3 cellular contexts compared by ENCODE assay signal in genomic region chr3:171007316-171007715, GRCh38.
TF ChIP-seq lines count a peak whose summit lies in the region.

No MANE protein-coding gene starts in this region.

TF ChIP-seq in HepG2, 621 proteins besides CTCF, POLR2A, EP300 and RAD21 (continues in another document):
- no peak for TF ChIP-seq HES4 (CRISPR knock-in tag; IDR thresholded peaks at IDR 0.05; ENCODE audit: borderline replicate concordance)
- TF ChIP-seq ZNF747 (CRISPR knock-in tag; IDR thresholded peaks at IDR 0.05; ENCODE audit: borderline replicate concordance), result no peak
- no peak for TF ChIP-seq ZFY (CRISPR knock-in tag; IDR thresholded peaks at IDR 0.05)
- TF ChIP-seq DMAP1 (CRISPR knock-in tag; IDR thresholded peaks at IDR 0.05), result no peak
- TF ChIP-seq ATF7 (IDR thresholded peaks at IDR 0.05), result peak; percentile 70
- TF ChIP-seq ATF7 (CRISPR knock-in tag; IDR thresholded peaks at IDR 0.05), result no peak
- no peak for TF ChIP-seq PLRG1 (conservative IDR thresholded peaks at IDR 0.05)
- peak; percentile 53 to 77 for TF ChIP-seq MAFK (conservative IDR thresholded peaks at IDR 0.05 in 1 of 2, IDR thresholded peaks at IDR 0.05 in 1 of 2; ENCODE audit: low read length in 2 of 2)
- no peak for TF ChIP-seq HOXA5 (CRISPR knock-in tag; IDR thresholded peaks at IDR 0.05)
- no peak for TF ChIP-seq GRHL1 (CRISPR knock-in tag; conservative IDR thresholded peaks at IDR 0.05)
- no peak for TF ChIP-seq ZFYVE20 (CRISPR knock-in tag; IDR thresholded peaks at IDR 0.05; ENCODE audit: borderline replicate concordance, low read depth)
- TF ChIP-seq ZNF615 (CRISPR knock-in tag; IDR thresholded peaks at IDR 0.05; ENCODE audit: borderline replicate concordance), result no peak
- no peak for TF ChIP-seq ZNF143 (CRISPR knock-in tag; IDR thresholded peaks at IDR 0.05)
- no peak for TF ChIP-seq ATF7-NPFF (CRISPR knock-in tag; IDR thresholded peaks at IDR 0.05; ENCODE audit: low read depth)
- no peak for TF ChIP-seq NR2C2 (CRISPR knock-in tag; IDR thresholded peaks at IDR 0.05; ENCODE audit: borderline replicate concordance)
- no peak for TF ChIP-seq ZBTB21 (CRISPR knock-in tag; IDR thresholded peaks at IDR 0.05)
- TF ChIP-seq ZBTB10 (CRISPR knock-in tag; IDR thresholded peaks at IDR 0.05; ENCODE audit: borderline replicate concordance), result no peak
- TF ChIP-seq NFE2L2 (IDR thresholded peaks at IDR 0.05; ENCODE audit: low read length), result peak; percentile 62; the same call in 1 of the 2 replicates
- peak; percentile 64; the same call in 1 of the 2 replicates for TF ChIP-seq MAFF (IDR thresholded peaks at IDR 0.05; ENCODE audit: low read depth, low read length)
- TF ChIP-seq JUND (CRISPR knock-in tag; IDR thresholded peaks at IDR 0.05), result no peak

TF ChIP-seq in HEK293, 187 proteins besides CTCF, POLR2A, EP300 and RAD21:
- TF ChIP-seq ZNF792 (tag by site-specific recombination; IDR thresholded peaks at IDR 0.05) (no peak), ATF2 (tag by site-specific recombination; IDR thresholded peaks at IDR 0.05; ENCODE audit: low read depth) (peak; percentile 76), ZNF768 (tag by site-specific recombination; IDR thresholded peaks at IDR 0.05) (no peak)
TF ChIP-seq in HEK293: peak in this region for 1.

TF ChIP-seq in GM12878, 131 proteins besides CTCF, POLR2A, EP300 and RAD21:
- TF ChIP-seq MLLT1 (IDR thresholded peaks at IDR 0.05) (no peak), RUNX3 (IDR thresholded peaks at IDR 0.05; ENCODE audit: low read length) (no peak), EED (IDR thresholded peaks at IDR 0.05; ENCODE audit: low read depth) (no peak), STAT1 (conservative IDR thresholded peaks at IDR 0.05) (no peak), CEBPB (IDR thresholded peaks at IDR 0.05; ENCODE audit: borderline replicate concordance in 1 of 2, low read depth in 2 of 2, low read length in 2 of 2) (no peak), TARDBP (IDR thresholded peaks at IDR 0.05; ENCODE audit: borderline replicate concordance) (no peak), FOS (IDR thresholded peaks at IDR 0.05; ENCODE audit: borderline replicate concordance, extremely low read depth, insufficient read length) (no peak), PRDM15 (CRISPR knock-in tag; IDR thresholded peaks at IDR 0.05) (no peak), CREB1 (IDR thresholded peaks at IDR 0.05; ENCODE audit: low read depth) (no peak), ZBTB40 (IDR thresholded peaks at IDR 0.05; ENCODE audit: borderline replicate concordance) (no peak), ZBED1 (IDR thresholded peaks at IDR 0.05; ENCODE audit: borderline replicate concordance) (no peak)
